In the genomic region with DNA sequence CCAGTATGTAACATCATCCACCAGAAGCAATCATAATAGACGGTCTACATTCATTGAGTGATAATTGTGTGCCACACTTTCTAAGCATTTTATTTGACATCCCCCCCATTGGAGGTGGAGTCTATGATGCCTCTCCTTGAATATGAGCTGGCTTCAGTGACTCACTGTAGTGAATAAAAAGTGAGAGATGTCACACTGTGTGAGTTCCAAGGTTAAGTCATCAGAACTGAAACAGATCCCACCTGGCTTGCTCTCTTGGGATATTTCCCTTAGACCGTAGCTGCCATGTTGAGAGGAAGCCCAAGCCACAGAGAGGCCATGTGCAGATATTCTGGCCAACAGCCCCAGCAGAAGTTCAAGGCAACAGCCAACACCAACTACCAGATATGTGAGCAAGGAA, we compare ENCODE assay signal across 17 cellular contexts. TPM values are rescaled to one million over a fixed set of nuclear protein-coding genes. Genes with fewer than 3 reads are reported as not detected.
DNase-seq lines count a peak whose midpoint lies in the region; ATAC-seq and TF ChIP-seq lines count a peak whose summit lies in the region.
"Had no signal": no experiment of that assay in that cellular context is flagged by ENCODE, and none has a peak within 500 bp of the region (broad histone marks: within the 10 kb centered on the region; RNA-seq: fewer than 3 reads in every experiment).

No MANE protein-coding gene starts in this region.

- CTCF ChIA-PET in activated CD4-positive, alpha-beta T cell treated with anti-CD3 and anti-CD28 coated beads for 36 hours (lab: Charles Lee): interaction anchor here (1.4 to 1.8 kb wide), 2 partner anchors 54 to 56 kb away, joined by 3 to 10 read pairs; no protein-coding TSS in a partner anchor

- ATAC-seq in activated CD4-positive, alpha-beta T cell treated with anti-CD3 and anti-CD28 coated beads for 36 hours: peak; percentile 53
- ATAC-seq in activated T-helper 17 cell treated with anti-CD3 and anti-CD28 coated beads, Interleukin-2, amount 50 U/mL, for 72 hours (replicated peaks): peak; percentile 54
- ATAC-seq in HG03354 (IDR thresholded peaks at IDR 0.05; ENCODE audit: poor library complexity, severe bottlenecking, unreplicated experiment): no peak
- ATAC-seq: A549, K562 had no signal

- H3K36me3 Mint-ChIP-seq in activated CD4-positive, alpha-beta T cell treated with anti-CD3 and anti-CD28 coated beads for 36 hours (ENCODE audit: low read depth): no peaks in the 10 kb centered on the region
- no peaks in the 10 kb centered on the region for H3K36me3 Mint-ChIP-seq in activated T-helper 17 cell treated with anti-CD3 and anti-CD28 coated beads, Interleukin-2, amount 50 U/mL, for 72 hours (ENCODE audit: low read depth)
- H3K36me3 Mint-ChIP-seq in type B pancreatic cell: peaks cover 3% of the 10 kb centered on the region
- H3K36me3 Mint-ChIP-seq: CD14-positive monocyte had no signal

- DNase-seq in activated CD4-positive, alpha-beta T cell treated with anti-CD3 and anti-CD28 coated beads for 36 hours: no peak
- DNase-seq in activated CD4-positive, alpha-beta T cell treated with anti-CD3 and anti-CD28 coated beads, Interleukin-2, amount 50 U/mL, for 1 hour: no peak
- DNase-seq in MG63 (peak; percentile 60), type B pancreatic cell (ENCODE audit: extremely low spot score, unreplicated experiment) (no peak), AML-193 (lab: John Stamatoyannopoulos, UW) (no peak), hypothalamus (lab: John Stamatoyannopoulos, UW) (no peak)
- DNase-seq: COR-L47, DMS153, NCI-H1105, NCI-H187, NCI-H510A had no signal

- H3K27ac Mint-ChIP-seq in activated CD4-positive, alpha-beta T cell treated with anti-CD3 and anti-CD28 coated beads for 36 hours: no peak overlapping the region
- H3K27ac Mint-ChIP-seq in activated T-helper 17 cell treated with anti-CD3 and anti-CD28 coated beads, Interleukin-2, amount 50 U/mL, for 72 hours: no peak overlapping the region
- H3K27ac Mint-ChIP-seq in type B pancreatic cell: peak overlapping the region; percentile 42
- H3K27ac Mint-ChIP-seq: CD14-positive monocyte had no signal

- no peak for TF ChIP-seq CTCF in type B pancreatic cell (conservative IDR thresholded peaks at IDR 0.05)

- H3K9me3 ChIP-seq in MG63: peaks cover 17% of the 10 kb centered on the region
- H3K9me3 ChIP-seq: SJSA1 had no signal

- peaks cover 4% of the 10 kb centered on the region; the same call in 1 of the 2 replicates for H3K36me3 ChIP-seq in MG63
- H3K36me3 ChIP-seq: SJSA1 had no signal

- H3K9me3 Mint-ChIP-seq in activated CD4-positive, alpha-beta T cell treated with anti-CD3 and anti-CD28 coated beads for 36 hours (ENCODE audit: low read depth): peaks cover 7% of the 10 kb centered on the region
- H3K9me3 Mint-ChIP-seq in activated T-helper 17 cell treated with anti-CD3 and anti-CD28 coated beads, Interleukin-2, amount 50 U/mL, for 72 hours: peaks cover 4% of the 10 kb centered on the region
- H3K9me3 Mint-ChIP-seq in type B pancreatic cell: peaks cover 4% of the 10 kb centered on the region

- H3K27me3 ChIP-seq in MG63: no peaks in the 10 kb centered on the region

- no peak overlapping the region for H3K4me3 Mint-ChIP-seq in activated CD4-positive, alpha-beta T cell treated with anti-CD3 and anti-CD28 coated beads for 36 hours
- H3K4me3 Mint-ChIP-seq in activated T-helper 17 cell treated with anti-CD3 and anti-CD28 coated beads, Interleukin-2, amount 50 U/mL, for 72 hours: no peak overlapping the region
- no peak overlapping the region for H3K4me3 Mint-ChIP-seq in type B pancreatic cell
- H3K4me3 Mint-ChIP-seq: CD14-positive monocyte had no signal

- intact Hi-C loops in activated CD4-positive, alpha-beta T cell treated with anti-CD3 and anti-CD28 coated beads for 36 hours (cut with DNase I, micrococcal nuclease): loop anchor here in 1 of 2 experiments (5.0 to 10.0 kb wide), 2 partner anchors 36 to 247 kb away; no protein-coding TSS in a partner anchor

- POLR2A ChIA-PET in activated CD4-positive, alpha-beta T cell treated with anti-CD3 and anti-CD28 coated beads for 36 hours (lab: Charles Lee): interaction anchor here (0.7 kb wide), 1 partner anchor 566 kb away, joined by 3 read pairs; no protein-coding TSS in a partner anchor

- H3K4me1 Mint-ChIP-seq in activated CD4-positive, alpha-beta T cell treated with anti-CD3 and anti-CD28 coated beads for 36 hours: peaks cover 9% of the 10 kb centered on the region
- peaks cover 4% of the 10 kb centered on the region for H3K4me1 Mint-ChIP-seq in activated T-helper 17 cell treated with anti-CD3 and anti-CD28 coated beads, Interleukin-2, amount 50 U/mL, for 72 hours
- no peaks in the 10 kb centered on the region for H3K4me1 Mint-ChIP-seq in type B pancreatic cell (ENCODE audit: unreplicated experiment)

- peaks cover 17% of the 10 kb centered on the region for H3K27me3 Mint-ChIP-seq in activated CD4-positive, alpha-beta T cell treated with anti-CD3 and anti-CD28 coated beads for 36 hours
- peaks cover 18% of the 10 kb centered on the region for H3K27me3 Mint-ChIP-seq in activated T-helper 17 cell treated with anti-CD3 and anti-CD28 coated beads, Interleukin-2, amount 50 U/mL, for 72 hours
- peaks cover 22% of the 10 kb centered on the region for H3K27me3 Mint-ChIP-seq in type B pancreatic cell

- H3K4me3 ChIP-seq in MG63: no peak overlapping the region
- H3K4me3 ChIP-seq: A549, K562, SJSA1 had no signal

RNA-seq across cellular contexts. Expression of a gene that starts 12.6 kb away (rescaled TPM):
- not detected for total RNA-seq in activated CD4-positive, alpha-beta T cell treated with anti-CD3 and anti-CD28 coated beads for 36 hours
- 0.95 TPM in 1 of 2 replicates, not detected in the other for total RNA-seq in MG63 (2014; rRNA removed; shearing (Covaris generic); ENCODE audit: low replicate concordance)
- total RNA-seq in activated T-helper 17 cell treated with anti-CD3 and anti-CD28 coated beads, Interleukin-2, amount 50 U/mL, for 72 hours: not detected
- total RNA-seq in type B pancreatic cell (ENCODE audit: low replicate concordance): not detected in 2 replicates
- total RNA-seq: SJSA1 had no signal

RNA-seq across cellular contexts. Expression of a gene that starts 15.4 kb away (rescaled TPM):
- total RNA-seq in activated CD4-positive, alpha-beta T cell treated with anti-CD3 and anti-CD28 coated beads for 36 hours: 10 to 100 TPM; 27.0 to 51.1 TPM
- total RNA-seq in MG63 (2014; rRNA removed; shearing (Covaris generic); ENCODE audit: low replicate concordance): 153 and 219 TPM in 2 replicates
- 10 to 100 TPM; 30.1 to 53.5 TPM for total RNA-seq in activated T-helper 17 cell treated with anti-CD3 and anti-CD28 coated beads, Interleukin-2, amount 50 U/mL, for 72 hours
- total RNA-seq in type B pancreatic cell (ENCODE audit: low replicate concordance): 13.7 and 37.2 TPM in 2 replicates

RNA-seq across cellular contexts. Expression of a gene that starts 16.6 kb away (rescaled TPM):
- 1 to 10 TPM; 1.8 to 2.7 TPM for total RNA-seq in activated CD4-positive, alpha-beta T cell treated with anti-CD3 and anti-CD28 coated beads for 36 hours
- 3.4 and 9.8 TPM in 2 replicates for total RNA-seq in MG63 (2014; rRNA removed; shearing (Covaris generic); ENCODE audit: low replicate concordance)
- 1 to 10 TPM; 2.4 to 2.6 TPM for total RNA-seq in activated T-helper 17 cell treated with anti-CD3 and anti-CD28 coated beads, Interleukin-2, amount 50 U/mL, for 72 hours
- total RNA-seq in type B pancreatic cell (ENCODE audit: low replicate concordance): 1.9 and 3.5 TPM in 2 replicates
- total RNA-seq: SJSA1 had no signal

RNA-seq across cellular contexts. Expression of a gene that starts 19.9 kb away (rescaled TPM):
- 10 to 100 TPM; 31.0 to 48.2 TPM for total RNA-seq in activated CD4-positive, alpha-beta T cell treated with anti-CD3 and anti-CD28 coated beads for 36 hours
- 0.99 TPM in 1 of 2 replicates, not detected in the other for total RNA-seq in MG63 (2014; rRNA removed; shearing (Covaris generic); ENCODE audit: low replicate concordance)
- total RNA-seq in activated T-helper 17 cell treated with anti-CD3 and anti-CD28 coated beads, Interleukin-2, amount 50 U/mL, for 72 hours: 10 to 100 TPM; 25.5 to 32.7 TPM
- 10.1 and 19.4 TPM in 2 replicates for total RNA-seq in type B pancreatic cell (ENCODE audit: low replicate concordance)
- total RNA-seq: SJSA1 had no signal

RNA-seq across cellular contexts. Expression of a gene that starts 20.2 kb away (rescaled TPM):
- total RNA-seq in activated CD4-positive, alpha-beta T cell treated with anti-CD3 and anti-CD28 coated beads for 36 hours: 100 to 1,000 TPM; 261 to 325 TPM
- total RNA-seq in MG63 (2014; rRNA removed; shearing (Covaris generic); ENCODE audit: low replicate concordance): 279 and 325 TPM in 2 replicates
- total RNA-seq in activated T-helper 17 cell treated with anti-CD3 and anti-CD28 coated beads, Interleukin-2, amount 50 U/mL, for 72 hours: 100 to 1,000 TPM; 307 to 415 TPM
- 416 and 497 TPM in 2 replicates for total RNA-seq in type B pancreatic cell (ENCODE audit: low replicate concordance)
